15 cellular contexts compared by ENCODE assay signal in the genomic region with DNA sequence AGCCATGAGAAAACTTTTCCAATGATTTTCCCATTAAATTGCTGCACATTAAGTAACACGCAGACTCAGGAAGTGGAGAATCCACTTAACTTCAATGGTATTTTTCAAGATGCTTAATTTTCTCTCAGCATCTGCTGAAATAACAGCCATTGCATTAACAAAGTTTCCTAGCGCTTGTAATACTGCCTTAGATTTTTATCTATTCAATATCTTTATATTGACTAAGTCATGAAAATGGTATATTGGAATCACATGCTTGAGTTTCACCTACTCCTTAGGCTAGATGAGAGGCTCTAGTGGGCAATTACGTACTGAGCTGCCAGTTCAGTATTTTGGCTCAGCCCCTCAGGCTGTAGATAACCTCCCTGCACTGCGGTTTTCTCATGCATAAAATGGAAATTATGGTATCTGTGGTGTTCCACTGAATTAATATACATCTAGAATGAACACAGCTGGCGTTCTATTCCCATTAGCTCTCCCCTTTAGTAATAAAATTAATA.
DNase-seq lines count a peak whose midpoint lies in the region; ATAC-seq and TF ChIP-seq lines count a peak whose summit lies in the region.
"Had no signal": no experiment of that assay in that cellular context is flagged by ENCODE, and none has a peak within 500 bp of the region (broad histone marks: within the 10 kb centered on the region; RNA-seq: fewer than 3 reads in every experiment).

No MANE protein-coding gene starts in this region.

- H3K27ac ChIP-seq in SK-N-SH (ENCODE audit: low read depth in 2 of 2, low read length in 1 of 2) (no peak overlapping the region), HCT116 (ENCODE audit: low read depth, low read length) (no peak overlapping the region)

- H3K4me3 ChIP-seq in SK-N-SH (ENCODE audit: low read depth in 2 of 2, low read length in 1 of 2) (no peak overlapping the region), HCT116 (replicated peaks in 1 of 2; ENCODE audit: low read depth in 1 of 2, low read length in 2 of 2) (no peak overlapping the region)
- H3K4me3 ChIP-seq: BLaER1, GM12878 had no signal

- TF ChIP-seq CTCF in SK-N-SH (IDR thresholded peaks at IDR 0.05) (no peak), HCT116 (IDR thresholded peaks at IDR 0.05 in 2 of 3, conservative IDR thresholded peaks at IDR 0.05 in 1 of 3; ENCODE audit: borderline replicate concordance in 1 of 3, insufficient read depth in 1 of 3, low read depth in 2 of 3, low read length in 2 of 3) (no peak)

- WGBS in SK-N-SH (ENCODE audit: low lambda C conversion rate) = 62% methylated on average over 5 of the region's 5 CpGs

- peaks cover 0 to 2% of the 10 kb centered on the region in 2 experiments; a peak in 2 of 4 replicates for H3K4me1 ChIP-seq in SK-N-SH (ENCODE audit: control insufficient read depth in 1 of 2, insufficient read depth in 2 of 2, low read depth in 1 of 2, low read length in 1 of 2)
- H3K4me1 ChIP-seq in HCT116 (ENCODE audit: control insufficient read depth in 1 of 2, insufficient read depth in 2 of 2, low read length in 2 of 2) = no peaks in the 10 kb centered on the region
- H3K4me1 ChIP-seq: BE2C had no signal

- H4K20me1 ChIP-seq in SK-N-SH (ENCODE audit: insufficient read depth) (no peaks in the 10 kb centered on the region), HCT116 (ENCODE audit: insufficient read depth) (no peaks in the 10 kb centered on the region)
- H4K20me1 ChIP-seq: BLaER1 had no signal

- POLR2A ChIA-PET in SK-N-SH (lab: Yijun Ruan, JAX) = no interaction called here
- POLR2A ChIA-PET in HCT116 (lab: Charles Lee) = no interaction called here

- TF ChIP-seq POLR2A in HCT116 (IDR thresholded peaks at IDR 0.05; ENCODE audit: borderline replicate concordance, extremely low read depth, insufficient read depth, insufficient read length) = no peak

- no peak overlapping the region for H3K4me2 ChIP-seq in SK-N-SH
- no peak overlapping the region for H3K4me2 ChIP-seq in HCT116 (ENCODE audit: low read length)

- DNase-seq in DMS79 treated with DMSO at 0.1 percent for 48 hours (lab: John Stamatoyannopoulos, UW) (peak; percentile 7), DMS79 (lab: John Stamatoyannopoulos, UW) (no peak), SK-N-SH (peak; percentile 15), HCT116 (ENCODE audit: low read depth, low spot score) (no peak), foreskin melanocyte (peak; percentile 24), NCI-H526 (lab: John Stamatoyannopoulos, UW) (no peak)
- DNase-seq: C1 segment of cervical spinal cord, COR-L47, DMS153, GDM1 had no signal

- no peak overlapping the region for H2AFZ ChIP-seq in SK-N-SH (ENCODE audit: low read depth)
- no peak overlapping the region for H2AFZ ChIP-seq in HCT116 (ENCODE audit: low read depth, low read length, poor library complexity, severe bottlenecking)

- intact Hi-C loops in HCT116 (cut with micrococcal nuclease) = loop anchor here (1.0 to 5.0 kb wide), 2 partner anchors 205 to 429 kb away; no protein-coding TSS in a partner anchor

- no peaks in the 10 kb centered on the region for H3F3A ChIP-seq in SK-N-SH (replicated peaks; ENCODE audit: insufficient read depth)

- no peaks in the 10 kb centered on the region for H3K79me2 ChIP-seq in SK-N-SH (ENCODE audit: insufficient read depth)
- no peaks in the 10 kb centered on the region for H3K79me2 ChIP-seq in HCT116 (ENCODE audit: insufficient read depth, low read length)

- no peak for TF ChIP-seq EP300 in SK-N-SH (IDR thresholded peaks at IDR 0.05; ENCODE audit: borderline replicate concordance in 1 of 2, low read depth in 1 of 2, low read length in 1 of 2)

- H3K9ac ChIP-seq in SK-N-SH = no peak overlapping the region
- no peak overlapping the region for H3K9ac ChIP-seq in HCT116 (ENCODE audit: low read length)
- H3K9ac ChIP-seq: BLaER1 had no signal

- no peaks in the 10 kb centered on the region; the same call in 1 of the 2 replicates for H3K27me3 ChIP-seq in SK-N-SH (ENCODE audit: insufficient read depth)
- no peaks in the 10 kb centered on the region for H3K27me3 ChIP-seq in HCT116 (ENCODE audit: insufficient read depth, low read length)
- H3K27me3 ChIP-seq: BLaER1 had no signal

- H3K9me3 ChIP-seq in SK-N-SH = no peaks in the 10 kb centered on the region
- no peaks in the 10 kb centered on the region for H3K9me3 ChIP-seq in HCT116 (ENCODE audit: control insufficient read depth in 1 of 2, insufficient read depth in 1 of 2, low read depth in 1 of 2, low read length in 2 of 2)
- H3K9me3 ChIP-seq: BE2C had no signal

- H3K9me2 ChIP-seq in SK-N-SH = no peaks in the 10 kb centered on the region
- no peaks in the 10 kb centered on the region for H3K9me2 ChIP-seq in HCT116 (ENCODE audit: insufficient read depth)

- CTCF ChIA-PET in SK-N-SH (lab: Yijun Ruan, JAX) = interaction anchor here (1.0 to 2.2 kb wide), 5 partner anchors 12 to 205 kb away, joined by 3 to 10 read pairs (median 6); no protein-coding TSS in a partner anchor
- CTCF ChIA-PET in HCT116 (lab: Charles Lee) = interaction anchor here (0.7 to 3.5 kb wide), 12 partner anchors 9 to 979 kb away, joined by 3 to 50 read pairs (median 4); no protein-coding TSS in a partner anchor

- TF ChIP-seq RAD21 in SK-N-SH (IDR thresholded peaks at IDR 0.05; ENCODE audit: low read length) (no peak), HCT116 (IDR thresholded peaks at IDR 0.05; ENCODE audit: low read depth) (no peak)

- H3K36me3 ChIP-seq in SK-N-SH (replicated peaks in 1 of 2; ENCODE audit: control insufficient read depth in 1 of 2, insufficient read depth in 2 of 2, low read length in 1 of 2) = no peaks in the 10 kb centered on the region
- no peaks in the 10 kb centered on the region for H3K36me3 ChIP-seq in HCT116 (ENCODE audit: control insufficient read depth in 1 of 2, insufficient read depth in 2 of 2, low read length in 2 of 2)
- H3K36me3 ChIP-seq: BE2C had no signal

- BruUV-seq in HCT116 (replicated peaks; lab: Mats Ljungman, UMichigan) = no TSS peak

- RAD21 ChIA-PET in HCT116 (lab: Charles Lee; ENCODE audit: low non-redundant PET in 1 of 2, low total read pairs in 2 of 2, uncharacterized antibody in 2 of 2, unreplicated experiment in 2 of 2) = interaction anchor here (1.0 kb wide), 2 partner anchors 205 kb away, joined by 3 to 4 read pairs; no protein-coding TSS in a partner anchor

- no peak for ATAC-seq in SK-N-SH treated with all-trans-retinoic acid at 6 μM for 48 hours
- ATAC-seq in HCT116 = peak; percentile 6; the same call in 1 of the 2 replicates
- ATAC-seq in HG02884 (IDR thresholded peaks at IDR 0.05; ENCODE audit: unreplicated experiment) = no peak

TF ChIP-seq in SK-N-SH, 30 proteins besides CTCF, POLR2A, EP300 and RAD21 (continues in another document):
- TF ChIP-seq POLR2AphosphoS5 (IDR thresholded peaks at IDR 0.05; ENCODE audit: low read depth, low read length) (no peak), JUND (IDR thresholded peaks at IDR 0.05) (no peak), NRF1 (IDR thresholded peaks at IDR 0.05; ENCODE audit: low read depth, low read length) (no peak), RCOR1 (IDR thresholded peaks at IDR 0.05; ENCODE audit: low read length) (no peak)

TF ChIP-seq in SK-N-SH treated with all-trans-retinoic acid at 6 μM for 48 hours, 23 proteins besides CTCF, POLR2A, EP300 and RAD21:
- TF ChIP-seq ZC3H10 (CRISPR knock-in tag; IDR thresholded peaks at IDR 0.05) (no peak), ISL1 (CRISPR knock-in tag; IDR thresholded peaks at IDR 0.05) (no peak), ZFP30 (CRISPR knock-in tag; IDR thresholded peaks at IDR 0.05) (no peak), CSDC2 (CRISPR knock-in tag; IDR thresholded peaks at IDR 0.05) (no peak), OSR1 (CRISPR knock-in tag; IDR thresholded peaks at IDR 0.05) (no peak), PPARA (CRISPR knock-in tag; IDR thresholded peaks at IDR 0.05; ENCODE audit: borderline replicate concordance) (no peak), ARNTL (CRISPR knock-in tag; IDR thresholded peaks at IDR 0.05; ENCODE audit: borderline replicate concordance, low read depth) (no peak)

TF ChIP-seq in HCT116, 20 proteins besides CTCF, POLR2A, EP300 and RAD21 (continues in another document):
- no peak for TF ChIP-seq ZBTB33 (IDR thresholded peaks at IDR 0.05; ENCODE audit: extremely low read depth, insufficient replicate concordance, low read length)
- no peak for TF ChIP-seq EGR1 (IDR thresholded peaks at IDR 0.05; ENCODE audit: low read depth)
- TF ChIP-seq POLR2AphosphoS5 (IDR thresholded peaks at IDR 0.05; ENCODE audit: low read depth, low read length) = no peak
- no peak for TF ChIP-seq SP1 (IDR thresholded peaks at IDR 0.05; ENCODE audit: low read depth)
- TF ChIP-seq SIN3A (IDR thresholded peaks at IDR 0.05; ENCODE audit: low read depth) = no peak

Comparison
In these comparisons a context has a peak if more than half of its experiments do, and no peak if none do; other contexts are left out.
1. DNase-seq: peak in DMS79 treated with DMSO at 0.1 percent for 48 hours (single experiment), SK-N-SH (single experiment) and foreskin melanocyte (single experiment); none in DMS79 (single experiment), HCT116 (single experiment) and NCI-H526 (0 of 2).